13 cellular contexts compared by ENCODE assay signal in the genomic region with DNA sequence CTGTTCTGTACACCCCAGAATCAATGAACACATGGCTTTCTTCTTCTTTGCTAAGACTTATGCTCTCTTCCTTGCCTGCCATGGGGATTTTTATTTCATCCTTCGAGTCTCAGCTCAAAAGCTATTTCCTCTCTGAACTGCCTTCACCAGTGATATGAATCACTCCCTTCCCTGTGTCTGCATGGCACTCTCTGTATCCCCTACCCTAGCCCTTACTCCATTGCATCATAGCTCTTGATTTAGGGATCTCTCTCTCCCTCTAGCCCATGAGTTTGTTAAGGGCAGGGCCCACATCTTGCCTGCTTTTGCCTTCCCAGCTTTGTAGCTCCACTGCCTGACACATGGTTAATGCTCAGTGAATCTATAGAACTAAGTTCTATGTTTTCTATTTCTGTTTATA. TPM values are rescaled to one million over a fixed set of nuclear protein-coding genes. Genes with fewer than 3 reads are reported as not detected.
DNase-seq lines count a peak whose midpoint lies in the region; ATAC-seq lines count a peak whose summit lies in the region.
"Had no signal": no experiment of that assay in that cellular context is flagged by ENCODE, and none has a peak within 500 bp of the region (broad histone marks: within the 10 kb centered on the region; RNA-seq: fewer than 3 reads in every experiment).

No MANE protein-coding gene starts in this region.

- no peak overlapping the region for H3K4me3 ChIP-seq in aorta (ENCODE audit: low read length in 2 of 2)

- intact Hi-C loops in aorta (cut with DNase I): no loop called here

- DNase-seq in activated naive CD4-positive, alpha-beta T cell treated with anti-CD3 and anti-CD28 coated beads, Interleukin-2, amount 10 ng/mL, durations not matched to agents 7 days and 5 days: no peak
- DNase-seq in activated naive CD4-positive, alpha-beta T cell (lab: John Stamatoyannopoulos, UW): no peak
- DNase-seq in T-helper 2 cell treated with Interferon-gamma antibody and Interleukin-4, amounts not matched to agents 5 μg/mL and 100 μg/mL, for 36 hours (ENCODE audit: low spot score): no peak
- peak; percentile 50 for DNase-seq in fibroblast of peridontal ligament (ENCODE audit: extremely low read depth)
- DNase-seq in aorta: no peak
- no peak for DNase-seq in DMS79 treated with DMSO at 0.1 percent for 48 hours (lab: John Stamatoyannopoulos, UW)
- DNase-seq: activated CD4-positive, CD25-positive, alpha-beta regulatory T cell; BE2C; cerebellar nuclear complex; nucleus accumbens; stimulated activated CD4-positive, alpha-beta T cell treated with anti-CD3 and anti-CD28 coated beads, Interleukin-4, amount 100 ng/mL, for 1 hour had no signal

- H3K4me1 ChIP-seq in aorta (ENCODE audit: control insufficient read depth in 1 of 2, insufficient read depth in 2 of 2, low read length in 2 of 2): no peaks in the 10 kb centered on the region
- H3K4me1 ChIP-seq: BE2C had no signal

- no peak overlapping the region for H3K27ac ChIP-seq in aorta (ENCODE audit: low read depth in 1 of 2, low read length in 2 of 2)

- H3K36me3 ChIP-seq in aorta (ENCODE audit: control insufficient read depth in 1 of 2, insufficient read depth in 2 of 2, low read length in 1 of 2): no peaks in the 10 kb centered on the region
- H3K36me3 ChIP-seq: BE2C had no signal

- peak; percentile 22 for ATAC-seq in aorta (ENCODE audit: low FRiP score)
- no peak for ATAC-seq in HG02763 (IDR thresholded peaks at IDR 0.05; ENCODE audit: unreplicated experiment)
- ATAC-seq in HG03135 (IDR thresholded peaks at IDR 0.05; ENCODE audit: unreplicated experiment): no peak

- CTCF ChIA-PET in activated naive CD4-positive, alpha-beta T cell treated with anti-CD3 and anti-CD28 coated beads, Interleukin-2, amount 10 ng/mL, durations not matched to agents 7 days and 5 days (lab: Charles Lee): interaction anchor here (0.9 to 1.9 kb wide), 2 partner anchors 33 to 71 kb away, joined by 3 to 7 read pairs; no protein-coding TSS in a partner anchor

- H3K9me3 ChIP-seq in aorta (ENCODE audit: control insufficient read depth, low read length): no peaks in the 10 kb centered on the region
- H3K9me3 ChIP-seq: BE2C had no signal

- H3K36me3 Mint-ChIP-seq in activated naive CD4-positive, alpha-beta T cell treated with anti-CD3 and anti-CD28 coated beads, Interleukin-2, amount 10 ng/mL, durations not matched to agents 7 days and 5 days: peaks cover 28% of the 10 kb centered on the region
- H3K36me3 Mint-ChIP-seq in T-helper 2 cell treated with Interferon-gamma antibody and Interleukin-4, amounts not matched to agents 5 μg/mL and 100 μg/mL, for 36 hours (ENCODE audit: low read depth): peaks cover 25% of the 10 kb centered on the region

- no peaks in the 10 kb centered on the region for H3K27me3 Mint-ChIP-seq in activated naive CD4-positive, alpha-beta T cell treated with anti-CD3 and anti-CD28 coated beads, Interleukin-2, amount 10 ng/mL, durations not matched to agents 7 days and 5 days
- no peaks in the 10 kb centered on the region for H3K27me3 Mint-ChIP-seq in T-helper 2 cell treated with Interferon-gamma antibody and Interleukin-4, amounts not matched to agents 5 μg/mL and 100 μg/mL, for 36 hours (ENCODE audit: low read depth)

- no peaks in the 10 kb centered on the region for H3K9me3 Mint-ChIP-seq in activated naive CD4-positive, alpha-beta T cell treated with anti-CD3 and anti-CD28 coated beads, Interleukin-2, amount 10 ng/mL, durations not matched to agents 7 days and 5 days
- H3K9me3 Mint-ChIP-seq in T-helper 2 cell treated with Interferon-gamma antibody and Interleukin-4, amounts not matched to agents 5 μg/mL and 100 μg/mL, for 36 hours: no peaks in the 10 kb centered on the region

- 10 to 15% methylated on average over 1 of the region's 1 CpG for WGBS in aorta, 2 donors

- H3K27ac Mint-ChIP-seq in activated naive CD4-positive, alpha-beta T cell treated with anti-CD3 and anti-CD28 coated beads, Interleukin-2, amount 10 ng/mL, durations not matched to agents 7 days and 5 days: peak overlapping the region; percentile 98
- peak overlapping the region; percentile 89 for H3K27ac Mint-ChIP-seq in T-helper 2 cell treated with Interferon-gamma antibody and Interleukin-4, amounts not matched to agents 5 μg/mL and 100 μg/mL, for 36 hours

- H3K4me3 Mint-ChIP-seq in activated naive CD4-positive, alpha-beta T cell treated with anti-CD3 and anti-CD28 coated beads, Interleukin-2, amount 10 ng/mL, durations not matched to agents 7 days and 5 days: peak overlapping the region; percentile 43
- peak overlapping the region; percentile 88 for H3K4me3 Mint-ChIP-seq in T-helper 2 cell treated with Interferon-gamma antibody and Interleukin-4, amounts not matched to agents 5 μg/mL and 100 μg/mL, for 36 hours

- no peaks in the 10 kb centered on the region for H3K27me3 ChIP-seq in aorta (ENCODE audit: control insufficient read depth in 1 of 2, insufficient read depth in 2 of 2, low read length in 1 of 2)
- H3K27me3 ChIP-seq: BE2C had no signal

- H3K4me1 Mint-ChIP-seq in activated naive CD4-positive, alpha-beta T cell treated with anti-CD3 and anti-CD28 coated beads, Interleukin-2, amount 10 ng/mL, durations not matched to agents 7 days and 5 days: peaks cover 80% of the 10 kb centered on the region
- H3K4me1 Mint-ChIP-seq in T-helper 2 cell treated with Interferon-gamma antibody and Interleukin-4, amounts not matched to agents 5 μg/mL and 100 μg/mL, for 36 hours (ENCODE audit: low read depth): peaks cover 69% of the 10 kb centered on the region

RNA-seq across cellular contexts. Expression of a gene that starts 34.9 kb away (rescaled TPM):
- total RNA-seq in aorta: 10 to 100 TPM; 44.6 to 59.8 TPM
- 10 to 100 TPM; 15.7 to 34.0 TPM for polyA plus RNA-seq in aorta
